In genomic region chr21:36818051-36818450, GRCh38 we compare ENCODE assay signal across 20 cellular contexts.
DNase-seq lines count a peak whose midpoint lies in the region; ATAC-seq, FAIRE-seq and TF ChIP-seq lines count a peak whose summit lies in the region.
"Had no signal": no experiment of that assay in that cellular context is flagged by ENCODE, and none has a peak within 500 bp of the region (broad histone marks: within the 10 kb centered on the region; RNA-seq: fewer than 3 reads in every experiment).

No MANE protein-coding gene starts in this region.

- H3K4me1 Mint-ChIP-seq in neural progenitor cell, result peaks cover 22% of the 10 kb centered on the region
- H3K4me1 Mint-ChIP-seq: CD4-positive, alpha-beta memory T cell had no signal

- H3K4me3 Mint-ChIP-seq in neural progenitor cell, result no peak overlapping the region
- H3K4me3 Mint-ChIP-seq: CD4-positive, alpha-beta memory T cell had no signal

- FAIRE-seq in frontal cortex (lab: Jason Lieb, UNC), result no peak
- FAIRE-seq: A549, G401.6, GM12892, H54 had no signal

- intact Hi-C loops in A673 (cut with micrococcal nuclease; ENCODE audit: unreplicated experiment), result no loop called here

- BruUV-seq in A673 (replicated peaks; lab: Mats Ljungman, UMichigan), result no TSS peak

- no peaks in the 10 kb centered on the region for H4K20me1 ChIP-seq in neural progenitor cell (ENCODE audit: low read depth)

- POLR2A ChIA-PET in A673 (lab: Charles Lee; ENCODE audit: low non-redundant PET), result no interaction called here

- no peaks in the 10 kb centered on the region for H3K36me3 ChIP-seq in A673 (ENCODE audit: insufficient read depth, low read length, poor library complexity, severe bottlenecking)
- no peaks in the 10 kb centered on the region for H3K36me3 ChIP-seq in neural progenitor cell

- DNase-seq in A673 (ENCODE audit: low spot score) (peak; percentile 51), NCI-H82 (lab: John Stamatoyannopoulos, UW) (peak; percentile 82), ecto neural progenitor cell (ENCODE audit: low spot score) (peak; percentile 62), neural progenitor cell (ENCODE audit: low spot score) (peak; percentile 68), COR-L47 (lab: John Stamatoyannopoulos, UW) (no peak), frontal cortex (ENCODE audit: low spot score in 2 of 2) (no peak)
- DNase-seq: 8988T; C1 segment of cervical spinal cord; Caco-2; CD4-positive, alpha-beta memory T cell; DMS153; DND-41; GOT3; HCEC 1CT had no signal

- H3K9me3 Mint-ChIP-seq in neural progenitor cell, result no peaks in the 10 kb centered on the region
- H3K9me3 Mint-ChIP-seq: CD4-positive, alpha-beta memory T cell had no signal

- H3K9me3 ChIP-seq in A673 (ENCODE audit: low read depth, low read length, poor library complexity, severe bottlenecking) (no peaks in the 10 kb centered on the region), neural progenitor cell (ENCODE audit: low read depth) (no peaks in the 10 kb centered on the region)
- H3K9me3 ChIP-seq: A549, Caco-2 had no signal

- no peak overlapping the region for H2AFZ ChIP-seq in neural progenitor cell (replicated peaks)

- H3K27me3 Mint-ChIP-seq in neural progenitor cell (ENCODE audit: insufficient read depth, low read depth), result peaks cover 3% of the 10 kb centered on the region
- H3K27me3 Mint-ChIP-seq: CD4-positive, alpha-beta memory T cell had no signal

- H3K4me3 ChIP-seq in A673 (ENCODE audit: low read depth, low read length, poor library complexity, severe bottlenecking) (no peak overlapping the region), neural progenitor cell (peak overlapping the region; percentile 8)
- H3K4me3 ChIP-seq: A549 had no signal

- H3K27ac ChIP-seq in A673 (ENCODE audit: low read depth, low read length, poor library complexity, severe bottlenecking), result no peak overlapping the region
- peak overlapping the region; percentile 85 for H3K27ac ChIP-seq in neural progenitor cell
- H3K27ac ChIP-seq: A549 had no signal

- no peaks in the 10 kb centered on the region for H3K36me3 Mint-ChIP-seq in neural progenitor cell

- no peak for ATAC-seq in HG02798 (IDR thresholded peaks at IDR 0.05; ENCODE audit: poor library complexity, unreplicated experiment)
- ATAC-seq in HG03378 (IDR thresholded peaks at IDR 0.05; ENCODE audit: unreplicated experiment), result no peak
- ATAC-seq: A549 had no signal

- CTCF ChIA-PET in A673 (lab: Charles Lee), result no interaction called here

- H3K27ac Mint-ChIP-seq in neural progenitor cell, result no peak overlapping the region
- H3K27ac Mint-ChIP-seq: CD4-positive, alpha-beta memory T cell had no signal

- H3K79me2 ChIP-seq in neural progenitor cell (ENCODE audit: low read depth), result no peaks in the 10 kb centered on the region

- H3K9ac ChIP-seq in neural progenitor cell, result no peak overlapping the region

- TF ChIP-seq CTCF in A673 (conservative IDR thresholded peaks at IDR 0.05; ENCODE audit: low read depth, low read length), result no peak
- no peak for TF ChIP-seq CTCF in neural progenitor cell (IDR thresholded peaks at IDR 0.05)

- H3K27me3 ChIP-seq in A673 (replicated peaks; ENCODE audit: insufficient read depth, low read depth, low read length, poor library complexity) (no peaks in the 10 kb centered on the region), neural progenitor cell (no peaks in the 10 kb centered on the region)

- peaks cover 39% of the 10 kb centered on the region for H3F3A ChIP-seq in neural progenitor cell (ENCODE audit: low read depth)

- H3K4me2 ChIP-seq in neural progenitor cell, result peak overlapping the region; percentile 67
- H3K4me2 ChIP-seq: A549 had no signal

- peaks cover 26% of the 10 kb centered on the region for H3K4me1 ChIP-seq in A673 (ENCODE audit: insufficient read depth, low read length, poor library complexity, severe bottlenecking)
- peaks cover 60% of the 10 kb centered on the region for H3K4me1 ChIP-seq in neural progenitor cell
- H3K4me1 ChIP-seq: A549, Caco-2 had no signal

Comparison
In these comparisons a context has a peak if more than half of its experiments do, and no peak if none do; other contexts are left out.
1. DNase-seq: peak in A673 (single experiment), NCI-H82 (single experiment), ecto neural progenitor cell (single experiment) and neural progenitor cell (single experiment); none in COR-L47 (single experiment) and frontal cortex (0 of 2).